25 cellular contexts compared by ENCODE assay signal in the genomic region with DNA sequence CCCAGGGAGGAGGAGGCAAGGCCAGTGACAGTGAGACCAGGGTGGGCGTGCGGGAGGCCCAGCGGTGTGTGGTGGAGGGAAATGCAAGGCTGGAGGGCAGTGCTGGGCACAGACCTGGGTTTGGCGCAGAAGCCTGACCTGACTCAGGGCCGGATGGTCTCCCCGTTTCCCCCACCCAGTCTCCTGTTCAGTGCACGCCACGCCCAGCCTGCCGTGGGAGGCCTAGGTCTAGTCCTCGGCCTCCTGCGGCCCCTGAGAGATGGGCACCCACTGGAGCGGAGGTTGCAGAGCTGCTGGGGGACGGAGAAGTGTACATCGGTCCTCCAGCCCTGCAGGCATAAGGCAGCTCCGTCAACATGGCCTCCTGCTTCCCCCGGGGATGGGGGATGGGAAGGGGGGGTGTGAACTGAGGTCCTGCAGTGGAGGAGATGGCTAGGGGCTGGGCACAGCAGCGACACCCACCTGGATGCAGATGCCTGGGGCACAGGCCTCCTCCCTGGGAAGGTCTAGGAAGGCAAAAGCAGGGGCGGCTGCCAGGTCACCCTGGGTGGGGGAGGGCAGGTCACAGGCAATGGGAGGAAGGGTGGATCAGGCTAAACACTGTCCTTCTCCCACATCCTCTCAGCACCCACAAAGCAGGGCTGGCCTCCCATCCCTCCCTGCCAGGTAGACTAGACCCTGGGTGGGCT. TPM values are rescaled to one million over a fixed set of nuclear protein-coding genes. Genes with fewer than 3 reads are reported as not detected.
DNase-seq lines count a peak whose midpoint lies in the region; ATAC-seq and TF ChIP-seq lines count a peak whose summit lies in the region.
"Had no signal": no experiment of that assay in that cellular context is flagged by ENCODE, and none has a peak within 500 bp of the region (broad histone marks: within the 10 kb centered on the region; RNA-seq: fewer than 3 reads in every experiment).

No MANE protein-coding gene starts in this region.

- H3K4me3 ChIP-seq in duodenal mucosa (ENCODE audit: low read depth in 1 of 2, low read length in 2 of 2), result peak overlapping the region in 1 of 2 donors; percentile 46
- H3K4me3 ChIP-seq in upper lobe of right lung, result no peak overlapping the region
- no peak overlapping the region for H3K4me3 ChIP-seq in SJCRH30
- H3K4me3 ChIP-seq: A549, esophagus squamous epithelium, gastrocnemius medialis had no signal

- H3K36me3 ChIP-seq in duodenal mucosa (ENCODE audit: control insufficient read depth in 1 of 2, insufficient read depth in 2 of 2, low read length in 2 of 2) (no peaks in the 10 kb centered on the region), upper lobe of right lung (no peaks in the 10 kb centered on the region), SJCRH30 (no peaks in the 10 kb centered on the region)
- H3K36me3 ChIP-seq: esophagus squamous epithelium, gastrocnemius medialis had no signal

- H3K36me3 Mint-ChIP-seq in activated CD4-positive, alpha-beta T cell treated with anti-CD3 and anti-CD28 coated beads for 36 hours (ENCODE audit: low read depth), result no peaks in the 10 kb centered on the region
- H3K36me3 Mint-ChIP-seq in activated CD4-positive, alpha-beta memory T cell treated with anti-CD3 and anti-CD28 coated beads, Interleukin-2, amount 10 ng/mL, durations not matched to agents 7 days and 5 days (ENCODE audit: low read depth), result no peaks in the 10 kb centered on the region
- H3K36me3 Mint-ChIP-seq: brain had no signal

- H3K27ac Mint-ChIP-seq in activated CD4-positive, alpha-beta T cell treated with anti-CD3 and anti-CD28 coated beads for 36 hours, result no peak overlapping the region
- no peak overlapping the region for H3K27ac Mint-ChIP-seq in activated CD4-positive, alpha-beta memory T cell treated with anti-CD3 and anti-CD28 coated beads, Interleukin-2, amount 10 ng/mL, durations not matched to agents 7 days and 5 days
- H3K27ac Mint-ChIP-seq: activated T-helper 2 cell treated with anti-CD3 and anti-CD28 coated beads, Interferon-gamma antibody, Interleukin-2, Interleukin-4, amounts not matched to agents 10 μg/mL and 5 μg/mL and 100 μg/mL, durations not matched to agents 14 hours and 24 hours and 36 hours; brain; endodermal cell; T-helper 1 cell treated with Interleukin-12 subunit alpha and Interleukin-12 subunit beta and Interleukin-4 antibody, amounts not matched to agents 30 μg/mL and 1 μg/mL, for 36 hours had no signal

- intact Hi-C loops in activated CD4-positive, alpha-beta T cell treated with anti-CD3 and anti-CD28 coated beads for 36 hours (cut with DNase I, micrococcal nuclease), result no loop called here
- intact Hi-C loops in upper lobe of right lung (cut with DNase I), result no loop called here

- ATAC-seq in activated CD4-positive, alpha-beta T cell treated with anti-CD3 and anti-CD28 coated beads for 36 hours, result no peak
- no peak for ATAC-seq in omental fat pad (ENCODE audit: low FRiP score)
- ATAC-seq in upper lobe of right lung, result no peak
- ATAC-seq: A549; gastrocnemius medialis; naive thymus-derived CD4-positive, alpha-beta T cell had no signal

- H3K4me1 ChIP-seq in duodenal mucosa (ENCODE audit: control insufficient read depth in 1 of 2, insufficient read depth in 2 of 2, low read length in 2 of 2), result peaks cover 37 to 38% of the 10 kb centered on the region in 2 donors
- H3K4me1 ChIP-seq in upper lobe of right lung, result peaks cover 4% of the 10 kb centered on the region
- no peaks in the 10 kb centered on the region for H3K4me1 ChIP-seq in SJCRH30
- H3K4me1 ChIP-seq: Caco-2 had no signal

- peak; percentile 6 for DNase-seq in activated CD4-positive, alpha-beta T cell treated with anti-CD3 and anti-CD28 coated beads for 36 hours
- no peak for DNase-seq in activated CD4-positive, alpha-beta T cell treated with anti-CD3 and anti-CD28 coated beads for 1 hour
- DNase-seq in omental fat pad (ENCODE audit: low spot score) (peak; percentile 7), upper lobe of right lung (peak; percentile 49), HK-2 (ENCODE audit: unreplicated experiment) (no peak), SJCRH30 (no peak)
- DNase-seq in activated CD4-positive, alpha-beta memory T cell treated with anti-CD3 and anti-CD28 coated beads, Interleukin-2, amount 10 ng/mL, durations not matched to agents 7 days and 5 days, result no peak
- DNase-seq: activated CD4-positive, alpha-beta T cell treated with anti-CD3 and anti-CD28 coated beads, Interleukin-2, amount 50 U/mL, for 1 hour; activated CD8-positive, alpha-beta memory T cell treated with anti-CD3 and anti-CD28 coated beads, Interleukin-2, amount 50 U/mL, for 48 hours; esophagus squamous epithelium; naive thymus-derived CD4-positive, alpha-beta T cell; NCI-H1105 treated with DMSO at 0.1 percent for 48 hours; NCI-H2081 treated with DMSO at 0.1 percent for 48 hours; NK-92 treated with Interleukin-12 subunit alpha and Interleukin-12 subunit beta, amount 100 ng/mL, for 24 hours; substantia nigra had no signal

- H3K27me3 Mint-ChIP-seq in activated CD4-positive, alpha-beta T cell treated with anti-CD3 and anti-CD28 coated beads for 36 hours, result peaks cover 2% of the 10 kb centered on the region
- H3K27me3 Mint-ChIP-seq in activated CD4-positive, alpha-beta memory T cell treated with anti-CD3 and anti-CD28 coated beads, Interleukin-2, amount 10 ng/mL, durations not matched to agents 7 days and 5 days, result peaks cover 4% of the 10 kb centered on the region

- no peak overlapping the region for H3K4me3 Mint-ChIP-seq in activated CD4-positive, alpha-beta T cell treated with anti-CD3 and anti-CD28 coated beads for 36 hours
- H3K4me3 Mint-ChIP-seq in activated CD4-positive, alpha-beta memory T cell treated with anti-CD3 and anti-CD28 coated beads, Interleukin-2, amount 10 ng/mL, durations not matched to agents 7 days and 5 days, result no peak overlapping the region
- H3K4me3 Mint-ChIP-seq: brain; endodermal cell; naive thymus-derived CD4-positive, alpha-beta T cell; T-helper 1 cell treated with Interleukin-12 subunit alpha and Interleukin-12 subunit beta and Interleukin-4 antibody, amounts not matched to agents 30 μg/mL and 1 μg/mL, for 36 hours had no signal

- H3K9me3 Mint-ChIP-seq in activated CD4-positive, alpha-beta T cell treated with anti-CD3 and anti-CD28 coated beads for 36 hours (ENCODE audit: low read depth), result peaks cover 2% of the 10 kb centered on the region
- H3K9me3 Mint-ChIP-seq in activated CD4-positive, alpha-beta memory T cell treated with anti-CD3 and anti-CD28 coated beads, Interleukin-2, amount 10 ng/mL, durations not matched to agents 7 days and 5 days, result peaks cover 2% of the 10 kb centered on the region
- H3K9me3 Mint-ChIP-seq: T-helper 1 cell treated with Interleukin-12 subunit alpha and Interleukin-12 subunit beta and Interleukin-4 antibody, amounts not matched to agents 30 μg/mL and 1 μg/mL, for 36 hours had no signal

- TF ChIP-seq CTCF in omental fat pad (IDR thresholded peaks at IDR 0.05), result no peak
- no peak for TF ChIP-seq CTCF in upper lobe of right lung (IDR thresholded peaks at IDR 0.05)

- H3K27me3 ChIP-seq in duodenal mucosa (ENCODE audit: control insufficient read depth in 1 of 2, insufficient read depth in 2 of 2, low read length in 2 of 2) (peaks cover 0 to 4% of the 10 kb centered on the region in 2 donors), upper lobe of right lung (no peaks in the 10 kb centered on the region), SJCRH30 (no peaks in the 10 kb centered on the region)

- peak overlapping the region; percentile 15 to 16 for H3K9ac ChIP-seq in duodenal mucosa (ENCODE audit: low read depth in 1 of 2, low read length in 2 of 2)

- H3K27ac ChIP-seq in duodenal mucosa (ENCODE audit: low read depth, low read length) (no peak overlapping the region), upper lobe of right lung (no peak overlapping the region), SJCRH30 (no peak overlapping the region)
- H3K27ac ChIP-seq: esophagus squamous epithelium, gastrocnemius medialis had no signal

- H3K9me3 ChIP-seq in duodenal mucosa (ENCODE audit: control insufficient read depth in 1 of 2, low read length in 2 of 2) (no peaks in the 10 kb centered on the region), upper lobe of right lung (no peaks in the 10 kb centered on the region), SJCRH30 (replicated peaks) (no peaks in the 10 kb centered on the region)
- H3K9me3 ChIP-seq: A549, Caco-2, esophagus squamous epithelium, gastrocnemius medialis had no signal

- POLR2A ChIA-PET in activated CD4-positive, alpha-beta T cell treated with anti-CD3 and anti-CD28 coated beads for 36 hours (lab: Charles Lee), result interaction anchor here (0.7 kb wide), 1 partner anchor 71 kb away, joined by 3 read pairs; no protein-coding TSS in a partner anchor
- POLR2A ChIA-PET in activated CD4-positive, alpha-beta memory T cell treated with anti-CD3 and anti-CD28 coated beads, Interleukin-2, amount 10 ng/mL, durations not matched to agents 7 days and 5 days (lab: Charles Lee), result no interaction called here

- H3K4me1 Mint-ChIP-seq in activated CD4-positive, alpha-beta T cell treated with anti-CD3 and anti-CD28 coated beads for 36 hours, result peaks cover 12% of the 10 kb centered on the region
- H3K4me1 Mint-ChIP-seq in activated CD4-positive, alpha-beta memory T cell treated with anti-CD3 and anti-CD28 coated beads, Interleukin-2, amount 10 ng/mL, durations not matched to agents 7 days and 5 days, result peaks cover 14% of the 10 kb centered on the region
- H3K4me1 Mint-ChIP-seq: endodermal cell had no signal

- CTCF ChIA-PET in activated CD4-positive, alpha-beta T cell treated with anti-CD3 and anti-CD28 coated beads for 36 hours (lab: Charles Lee), result interaction anchor here (0.8 to 1.8 kb wide), 2 partner anchors 17 to 34 kb away, joined by 3 to 6 read pairs; no protein-coding TSS in a partner anchor
- CTCF ChIA-PET in activated CD4-positive, alpha-beta memory T cell treated with anti-CD3 and anti-CD28 coated beads, Interleukin-2, amount 10 ng/mL, durations not matched to agents 7 days and 5 days (lab: Charles Lee), result interaction anchor here (0.8 kb wide), 1 partner anchor 34 kb away, joined by 4 read pairs; no protein-coding TSS in a partner anchor

RNA-seq across cellular contexts. Expression of gene IL17REL, which starts 15.9 kb away (rescaled TPM):
- under 1 TPM; 0.16 TPM for total RNA-seq in activated CD4-positive, alpha-beta T cell treated with anti-CD3 and anti-CD28 coated beads for 36 hours
- not detected for total RNA-seq in omental fat pad
- total RNA-seq in upper lobe of right lung, result not detected
- total RNA-seq in activated CD4-positive, alpha-beta memory T cell treated with anti-CD3 and anti-CD28 coated beads, Interleukin-2, amount 10 ng/mL, durations not matched to agents 7 days and 5 days, result not detected
- total RNA-seq in SJCRH30 (2014; rRNA removed; shearing (Covaris generic)), result not detected in 2 replicates
- total RNA-seq: activated T-helper 2 cell treated with anti-CD3 and anti-CD28 coated beads, Interferon-gamma antibody, Interleukin-2, Interleukin-4, amounts not matched to agents 10 μg/mL and 5 μg/mL and 100 μg/mL, durations not matched to agents 14 hours and 24 hours and 36 hours; Caco-2; esophagus squamous epithelium; gastrocnemius medialis; naive thymus-derived CD4-positive, alpha-beta T cell; NCI-H460; SK-MEL-5 had no signal

RNA-seq across cellular contexts. Expression of gene PIM3, which starts 36.1 kb away (rescaled TPM):
- 100 to 1,000 TPM; 127 to 165 TPM for total RNA-seq in activated CD4-positive, alpha-beta T cell treated with anti-CD3 and anti-CD28 coated beads for 36 hours
- total RNA-seq in omental fat pad (100 to 1,000 TPM in 2 of 4 donors, 10 to 100 TPM in 2; 92.2 to 174 (median 114) TPM), upper lobe of right lung (119 TPM)
- total RNA-seq in activated CD4-positive, alpha-beta memory T cell treated with anti-CD3 and anti-CD28 coated beads, Interleukin-2, amount 10 ng/mL, durations not matched to agents 7 days and 5 days, result 10 to 100 TPM; 60.1 to 62.3 TPM
- 51.2 and 53.6 TPM in 2 replicates for total RNA-seq in SJCRH30 (2014; rRNA removed; shearing (Covaris generic))

Comparison
In these comparisons a context has a peak if more than half of its experiments do, and no peak if none do; other contexts are left out.
1. DNase-seq: peak in activated CD4-positive, alpha-beta T cell treated with anti-CD3 and anti-CD28 coated beads for 36 hours (single experiment), omental fat pad (single experiment) and upper lobe of right lung (single experiment); none in activated CD4-positive, alpha-beta T cell treated with anti-CD3 and anti-CD28 coated beads for 1 hour (single experiment), activated CD4-positive, alpha-beta memory T cell treated with anti-CD3 and anti-CD28 coated beads, Interleukin-2, amount 10 ng/mL, durations not matched to agents 7 days and 5 days (single experiment), HK-2 (single experiment) and SJCRH30 (0 of 2).